In genomic region chr9:110115868-110116542, GRCh38 we compare ENCODE assay signal across 10 cellular contexts.
A peak's percentile ranks its signal among the peaks of the same experiment; 100 is the strongest.
DNase-seq lines count a peak whose midpoint lies in the region; ATAC-seq and TF ChIP-seq lines count a peak whose summit lies in the region.
"Had no signal": no experiment of that assay in that cellular context is flagged by ENCODE, and none has a peak within 500 bp of the region (broad histone marks: within the 10 kb centered on the region; RNA-seq: fewer than 3 reads in every experiment).

No MANE protein-coding gene starts in this region.

- H3K36me3 ChIP-seq in GM23338 (ENCODE audit: insufficient read depth), result no peaks in the 10 kb centered on the region
- H3K36me3 ChIP-seq in gastrocnemius medialis, result no peaks in the 10 kb centered on the region
- H3K36me3 ChIP-seq in ovary, result no peaks in the 10 kb centered on the region

- no peaks in the 10 kb centered on the region for H3K36me3 Mint-ChIP-seq in GM23338 (ENCODE audit: low read depth)

- TF ChIP-seq CTCF in GM23338 (conservative IDR thresholded peaks at IDR 0.05; ENCODE audit: low read depth in 2 of 2) (no peak), foreskin fibroblast (IDR thresholded peaks at IDR 0.05; ENCODE audit: low read depth, low read length) (no peak), gastrocnemius medialis (IDR thresholded peaks at IDR 0.05 in 4 of 5, conservative IDR thresholded peaks at IDR 0.05 in 1 of 5) (no peak), ovary (IDR thresholded peaks at IDR 0.05) (no peak)

- H3K4me3 ChIP-seq in GM23338 (no peak overlapping the region), foreskin fibroblast (ENCODE audit: low read depth in 1 of 2, low read length in 2 of 2) (no peak overlapping the region), gastrocnemius medialis (no peak overlapping the region), ovary (no peak overlapping the region)
- H3K4me3 ChIP-seq: SJSA1 had no signal

- H2AFZ ChIP-seq in GM23338, result no peak overlapping the region

- DNase-seq in GM23338 (ENCODE audit: low spot score) (no peak), T1000 (lab: John Stamatoyannopoulos, UW) (peak; percentile 9), foreskin fibroblast (peak; percentile 80 to 89), gastrocnemius medialis (no peak), ovary (no peak), activated gamma-delta T cell (lab: John Stamatoyannopoulos, UW) (no peak), NCI-H1105 treated with DMSO at 0.1 percent for 48 hours (lab: John Stamatoyannopoulos, UW) (no peak)
- DNase-seq: Calu3 had no signal

- H3K27me3 ChIP-seq in GM23338 (ENCODE audit: insufficient read depth) (no peaks in the 10 kb centered on the region), gastrocnemius medialis (no peaks in the 10 kb centered on the region), ovary (no peaks in the 10 kb centered on the region)
- H3K27me3 ChIP-seq: SJSA1 had no signal

- intact Hi-C loops in gastrocnemius medialis (cut with DNase I; ENCODE audit: low total_unique reads) (no loop called here), ovary (cut with DNase I) (no loop called here)

- 0 out of 3 replicates have a peak overlapping the region, but pooled peaks have one; percentile 4 for H3K4me3 Mint-ChIP-seq in GM23338

- no peak overlapping the region for H3K27ac ChIP-seq in GM23338 (ENCODE audit: low read depth)
- peak overlapping the region; percentile 30 to 72 (median 58) for H3K27ac ChIP-seq in gastrocnemius medialis
- H3K27ac ChIP-seq in ovary, result no peak overlapping the region
- H3K27ac ChIP-seq: SJSA1 had no signal

- in situ Hi-C loops in gastrocnemius medialis (cut with MboI; ENCODE audit: low sequenced_read_pairs in 4 of 4), result no loop called here

- TF ChIP-seq EP300 in ovary (IDR thresholded peaks at IDR 0.05), result no peak

- peaks cover 71% of the 10 kb centered on the region for H3K4me1 Mint-ChIP-seq in GM23338

- H3K4me2 ChIP-seq in GM23338, result 0 out of 2 replicates have a peak overlapping the region, but pooled peaks have one; percentile 36

- ATAC-seq in GM23338 (no peak), gastrocnemius medialis (no peak), HG03439 (IDR thresholded peaks at IDR 0.05; ENCODE audit: unreplicated experiment) (no peak)

- H3K79me2 ChIP-seq in GM23338 (replicated peaks; ENCODE audit: insufficient read depth), result peaks cover 56% of the 10 kb centered on the region

- peak overlapping the region; percentile 81 for H3K27ac Mint-ChIP-seq in GM23338

- no peaks in the 10 kb centered on the region for H3K9me2 ChIP-seq in GM23338 (ENCODE audit: insufficient read depth)

- WGBS in ovary, 3 donors, result 85 to 95% (median 86%) methylated on average over 14 of the region's 14 CpGs

- 0 out of 2 replicates have a peak, but pooled peaks cover 1% of the 10 kb centered on the region for H4K20me1 ChIP-seq in GM23338 (replicated peaks; ENCODE audit: insufficient read depth)

- peaks cover 48% of the 10 kb centered on the region for H3K4me1 ChIP-seq in GM23338 (ENCODE audit: insufficient read depth)
- H3K4me1 ChIP-seq in gastrocnemius medialis, result peaks cover 32 to 36% of the 10 kb centered on the region in 2 donors
- peaks cover 6% of the 10 kb centered on the region for H3K4me1 ChIP-seq in ovary (ENCODE audit: insufficient read depth)

- no peak for TF ChIP-seq POLR2A in gastrocnemius medialis (IDR thresholded peaks at IDR 0.05)
- TF ChIP-seq POLR2A in ovary (IDR thresholded peaks at IDR 0.05), result no peak

- 0 out of 2 replicates have a peak, but pooled peaks cover 2% of the 10 kb centered on the region for H3F3A ChIP-seq in GM23338 (replicated peaks; ENCODE audit: low read depth)

- H3K9me3 ChIP-seq in gastrocnemius medialis, result no peaks in the 10 kb centered on the region
- no peaks in the 10 kb centered on the region for H3K9me3 ChIP-seq in ovary
- H3K9me3 ChIP-seq: SJSA1 had no signal

- H3K27me3 Mint-ChIP-seq in GM23338 (ENCODE audit: insufficient read depth, low read depth, poor library complexity), result peaks cover 6% of the 10 kb centered on the region

- no peaks in the 10 kb centered on the region for H3K9me3 Mint-ChIP-seq in GM23338

TF ChIP-seq in GM23338, 12 proteins besides CTCF, POLR2A, EP300 and RAD21 (continues in another document):
- TF ChIP-seq POLR2AphosphoS5 (IDR thresholded peaks at IDR 0.05; ENCODE audit: low read depth) (no peak), NANOG (IDR thresholded peaks at IDR 0.05; ENCODE audit: borderline replicate concordance) (no peak), ETS1 (IDR thresholded peaks at IDR 0.05) (no peak), ZNF462 (CRISPR knock-in tag; IDR thresholded peaks at IDR 0.05) (no peak), EZH2 (IDR thresholded peaks at IDR 0.05; ENCODE audit: low read depth, unreplicated experiment) (no peak)

Comparison
In these comparisons a context has a peak if more than half of its experiments do, and no peak if none do; other contexts are left out.
1. DNase-seq: peak in T1000 (single experiment) and foreskin fibroblast (2 of 2); none in GM23338 (single experiment), gastrocnemius medialis (0 of 2), ovary (0 of 5), activated gamma-delta T cell (single experiment) and NCI-H1105 treated with DMSO at 0.1 percent for 48 hours (single experiment).
2. H3K27ac ChIP-seq: peak in gastrocnemius medialis (4 of 4); none in GM23338 (single experiment) and ovary (0 of 2).